In genomic region chr14:93042968-93043940, GRCh38 we compare ENCODE assay signal across 1 cellular context.
TF ChIP-seq lines count a peak whose summit lies in the region.

No MANE protein-coding gene starts in this region.

TF ChIP-seq in HEK293, 187 proteins besides CTCF, POLR2A, EP300 and RAD21 (continued from another document and continues in another):
- TF ChIP-seq, protein P1, sequence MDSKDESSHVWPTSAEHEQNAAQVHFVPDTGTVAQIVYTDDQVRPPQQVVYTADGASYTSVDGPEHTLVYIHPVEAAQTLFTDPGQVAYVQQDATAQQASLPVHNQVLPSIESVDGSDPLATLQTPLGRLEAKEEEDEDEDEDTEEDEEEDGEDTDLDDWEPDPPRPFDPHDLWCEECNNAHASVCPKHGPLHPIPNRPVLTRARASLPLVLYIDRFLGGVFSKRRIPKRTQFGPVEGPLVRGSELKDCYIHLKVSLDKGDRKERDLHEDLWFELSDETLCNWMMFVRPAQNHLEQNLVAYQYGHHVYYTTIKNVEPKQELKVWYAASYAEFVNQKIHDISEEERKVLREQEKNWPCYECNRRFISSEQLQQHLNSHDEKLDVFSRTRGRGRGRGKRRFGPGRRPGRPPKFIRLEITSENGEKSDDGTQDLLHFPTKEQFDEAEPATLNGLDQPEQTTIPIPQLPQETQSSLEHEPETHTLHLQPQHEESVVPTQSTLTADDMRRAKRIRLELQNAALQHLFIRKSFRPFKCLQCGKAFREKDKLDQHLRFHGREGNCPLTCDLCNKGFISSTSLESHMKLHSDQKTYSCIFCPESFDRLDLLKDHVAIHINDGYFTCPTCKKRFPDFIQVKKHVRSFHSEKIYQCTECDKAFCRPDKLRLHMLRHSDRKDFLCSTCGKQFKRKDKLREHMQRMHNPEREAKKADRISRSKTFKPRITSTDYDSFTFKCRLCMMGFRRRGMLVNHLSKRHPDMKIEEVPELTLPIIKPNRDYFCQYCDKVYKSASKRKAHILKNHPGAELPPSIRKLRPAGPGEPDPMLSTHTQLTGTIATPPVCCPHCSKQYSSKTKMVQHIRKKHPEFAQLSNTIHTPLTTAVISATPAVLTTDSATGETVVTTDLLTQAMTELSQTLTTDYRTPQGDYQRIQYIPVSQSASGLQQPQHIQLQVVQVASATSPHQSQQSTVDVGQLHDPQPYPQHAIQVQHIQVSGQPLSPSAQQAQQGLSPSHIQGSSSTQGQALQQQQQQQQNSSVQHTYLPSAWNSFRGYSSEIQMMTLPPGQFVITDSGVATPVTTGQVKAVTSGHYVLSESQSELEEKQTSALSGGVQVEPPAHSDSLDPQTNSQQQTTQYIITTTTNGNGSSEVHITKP (tag by site-specific recombination; IDR thresholded peaks at IDR 0.05) = peak; percentile 99
- TF ChIP-seq ZNF274 (IDR thresholded peaks at IDR 0.05; ENCODE audit: low read length) = no peak
- no peak for TF ChIP-seq ZNF274 (tag by site-specific recombination; IDR thresholded peaks at IDR 0.05; ENCODE audit: borderline replicate concordance)
- TF ChIP-seq ZNF776 (tag by site-specific recombination; IDR thresholded peaks at IDR 0.05; ENCODE audit: borderline replicate concordance) = no peak
- no peak for TF ChIP-seq RBAK (tag by site-specific recombination; IDR thresholded peaks at IDR 0.05)
- no peak for TF ChIP-seq ZNF398 (tag by site-specific recombination; IDR thresholded peaks at IDR 0.05)
- TF ChIP-seq ZNF654 (tag by site-specific recombination; IDR thresholded peaks at IDR 0.05; ENCODE audit: low read depth) = no peak
- TF ChIP-seq ZFP41 (tag by site-specific recombination; IDR thresholded peaks at IDR 0.05; ENCODE audit: borderline replicate concordance) = no peak
- TF ChIP-seq, protein P2, sequence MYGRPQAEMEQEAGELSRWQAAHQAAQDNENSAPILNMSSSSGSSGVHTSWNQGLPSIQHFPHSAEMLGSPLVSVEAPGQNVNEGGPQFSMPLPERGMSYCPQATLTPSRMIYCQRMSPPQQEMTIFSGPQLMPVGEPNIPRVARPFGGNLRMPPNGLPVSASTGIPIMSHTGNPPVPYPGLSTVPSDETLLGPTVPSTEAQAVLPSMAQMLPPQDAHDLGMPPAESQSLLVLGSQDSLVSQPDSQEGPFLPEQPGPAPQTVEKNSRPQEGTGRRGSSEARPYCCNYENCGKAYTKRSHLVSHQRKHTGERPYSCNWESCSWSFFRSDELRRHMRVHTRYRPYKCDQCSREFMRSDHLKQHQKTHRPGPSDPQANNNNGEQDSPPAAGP (tag by site-specific recombination; IDR thresholded peaks at IDR 0.05) = peak; percentile 94
- TF ChIP-seq, protein P3, sequence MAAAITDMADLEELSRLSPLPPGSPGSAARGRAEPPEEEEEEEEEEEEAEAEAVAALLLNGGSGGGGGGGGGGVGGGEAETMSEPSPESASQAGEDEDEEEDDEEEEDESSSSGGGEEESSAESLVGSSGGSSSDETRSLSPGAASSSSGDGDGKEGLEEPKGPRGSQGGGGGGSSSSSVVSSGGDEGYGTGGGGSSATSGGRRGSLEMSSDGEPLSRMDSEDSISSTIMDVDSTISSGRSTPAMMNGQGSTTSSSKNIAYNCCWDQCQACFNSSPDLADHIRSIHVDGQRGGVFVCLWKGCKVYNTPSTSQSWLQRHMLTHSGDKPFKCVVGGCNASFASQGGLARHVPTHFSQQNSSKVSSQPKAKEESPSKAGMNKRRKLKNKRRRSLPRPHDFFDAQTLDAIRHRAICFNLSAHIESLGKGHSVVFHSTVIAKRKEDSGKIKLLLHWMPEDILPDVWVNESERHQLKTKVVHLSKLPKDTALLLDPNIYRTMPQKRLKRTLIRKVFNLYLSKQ (tag by site-specific recombination; IDR thresholded peaks at IDR 0.05; ENCODE audit: borderline replicate concordance) = no peak
- TF ChIP-seq ZNF670 (tag by site-specific recombination; IDR thresholded peaks at IDR 0.05; ENCODE audit: low read depth) = no peak
- peak; percentile 80 for TF ChIP-seq GLIS1 (tag by site-specific recombination; IDR thresholded peaks at IDR 0.05)
- TF ChIP-seq ZNF791 (tag by site-specific recombination; IDR thresholded peaks at IDR 0.05) = no peak
- TF ChIP-seq BCL11B (tag by site-specific recombination; IDR thresholded peaks at IDR 0.05; ENCODE audit: low read depth) = peak; percentile 41; the same call in 1 of the 2 replicates
- TF ChIP-seq ZNF391 (tag by site-specific recombination; IDR thresholded peaks at IDR 0.05; ENCODE audit: borderline replicate concordance, low read depth) = peak; percentile 47; the same call in 1 of the 2 replicates
- TF ChIP-seq ZNF155 (tag by site-specific recombination; IDR thresholded peaks at IDR 0.05) = no peak
- no peak for TF ChIP-seq ZNF426 (tag by site-specific recombination; IDR thresholded peaks at IDR 0.05)
- TF ChIP-seq, protein P4, sequence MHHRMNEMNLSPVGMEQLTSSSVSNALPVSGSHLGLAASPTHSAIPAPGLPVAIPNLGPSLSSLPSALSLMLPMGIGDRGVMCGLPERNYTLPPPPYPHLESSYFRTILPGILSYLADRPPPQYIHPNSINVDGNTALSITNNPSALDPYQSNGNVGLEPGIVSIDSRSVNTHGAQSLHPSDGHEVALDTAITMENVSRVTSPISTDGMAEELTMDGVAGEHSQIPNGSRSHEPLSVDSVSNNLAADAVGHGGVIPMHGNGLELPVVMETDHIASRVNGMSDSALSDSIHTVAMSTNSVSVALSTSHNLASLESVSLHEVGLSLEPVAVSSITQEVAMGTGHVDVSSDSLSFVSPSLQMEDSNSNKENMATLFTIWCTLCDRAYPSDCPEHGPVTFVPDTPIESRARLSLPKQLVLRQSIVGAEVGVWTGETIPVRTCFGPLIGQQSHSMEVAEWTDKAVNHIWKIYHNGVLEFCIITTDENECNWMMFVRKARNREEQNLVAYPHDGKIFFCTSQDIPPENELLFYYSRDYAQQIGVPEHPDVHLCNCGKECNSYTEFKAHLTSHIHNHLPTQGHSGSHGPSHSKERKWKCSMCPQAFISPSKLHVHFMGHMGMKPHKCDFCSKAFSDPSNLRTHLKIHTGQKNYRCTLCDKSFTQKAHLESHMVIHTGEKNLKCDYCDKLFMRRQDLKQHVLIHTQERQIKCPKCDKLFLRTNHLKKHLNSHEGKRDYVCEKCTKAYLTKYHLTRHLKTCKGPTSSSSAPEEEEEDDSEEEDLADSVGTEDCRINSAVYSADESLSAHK (tag by site-specific recombination; IDR thresholded peaks at IDR 0.05) = 0 out of 2 replicates have a peak, but pooled peaks have one; percentile 11
- TF ChIP-seq ZNF521 (tag by site-specific recombination; IDR thresholded peaks at IDR 0.05) = no peak
- no peak for TF ChIP-seq PRDM1 (tag by site-specific recombination; IDR thresholded peaks at IDR 0.05)
- no peak for TF ChIP-seq ZNF621 (tag by site-specific recombination; IDR thresholded peaks at IDR 0.05)
- TF ChIP-seq, protein P5, sequence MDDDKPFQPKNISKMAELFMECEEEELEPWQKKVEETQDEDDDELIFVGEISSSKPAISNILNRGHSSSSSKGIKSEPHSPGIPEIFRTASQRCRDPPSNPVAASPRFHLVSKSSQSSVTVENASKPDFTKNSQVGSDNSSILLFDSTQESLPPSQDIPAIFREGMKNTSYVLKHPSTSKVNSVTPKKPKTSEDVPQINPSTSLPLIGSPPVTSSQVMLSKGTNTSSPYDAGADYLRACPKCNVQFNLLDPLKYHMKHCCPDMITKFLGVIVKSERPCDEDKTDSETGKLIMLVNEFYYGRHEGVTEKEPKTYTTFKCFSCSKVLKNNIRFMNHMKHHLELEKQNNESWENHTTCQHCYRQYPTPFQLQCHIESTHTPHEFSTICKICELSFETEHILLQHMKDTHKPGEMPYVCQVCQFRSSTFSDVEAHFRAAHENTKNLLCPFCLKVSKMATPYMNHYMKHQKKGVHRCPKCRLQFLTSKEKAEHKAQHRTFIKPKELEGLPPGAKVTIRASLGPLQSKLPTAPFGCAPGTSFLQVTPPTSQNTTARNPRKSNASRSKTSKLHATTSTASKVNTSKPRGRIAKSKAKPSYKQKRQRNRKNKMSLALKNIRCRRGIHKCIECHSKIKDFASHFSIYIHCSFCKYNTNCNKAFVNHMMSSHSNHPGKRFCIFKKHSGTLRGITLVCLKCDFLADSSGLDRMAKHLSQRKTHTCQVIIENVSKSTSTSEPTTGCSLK (tag by site-specific recombination; IDR thresholded peaks at IDR 0.05) = no peak
- no peak for TF ChIP-seq ZNF561 (tag by site-specific recombination; IDR thresholded peaks at IDR 0.05; ENCODE audit: borderline replicate concordance)
- no peak for TF ChIP-seq ZNF645 (tag by site-specific recombination; IDR thresholded peaks at IDR 0.05)
- TF ChIP-seq HIC1 (tag by site-specific recombination; IDR thresholded peaks at IDR 0.05) = no peak
- TF ChIP-seq, protein P6, sequence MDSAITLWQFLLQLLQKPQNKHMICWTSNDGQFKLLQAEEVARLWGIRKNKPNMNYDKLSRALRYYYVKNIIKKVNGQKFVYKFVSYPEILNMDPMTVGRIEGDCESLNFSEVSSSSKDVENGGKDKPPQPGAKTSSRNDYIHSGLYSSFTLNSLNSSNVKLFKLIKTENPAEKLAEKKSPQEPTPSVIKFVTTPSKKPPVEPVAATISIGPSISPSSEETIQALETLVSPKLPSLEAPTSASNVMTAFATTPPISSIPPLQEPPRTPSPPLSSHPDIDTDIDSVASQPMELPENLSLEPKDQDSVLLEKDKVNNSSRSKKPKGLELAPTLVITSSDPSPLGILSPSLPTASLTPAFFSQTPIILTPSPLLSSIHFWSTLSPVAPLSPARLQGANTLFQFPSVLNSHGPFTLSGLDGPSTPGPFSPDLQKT (IDR thresholded peaks at IDR 0.05; ENCODE audit: borderline replicate concordance, low read depth, low read length) = no peak
- peak; percentile 84; the same call in 1 of the 2 replicates for TF ChIP-seq KLF7 (tag by site-specific recombination; IDR thresholded peaks at IDR 0.05; ENCODE audit: borderline replicate concordance)
- TF ChIP-seq, protein P7, sequence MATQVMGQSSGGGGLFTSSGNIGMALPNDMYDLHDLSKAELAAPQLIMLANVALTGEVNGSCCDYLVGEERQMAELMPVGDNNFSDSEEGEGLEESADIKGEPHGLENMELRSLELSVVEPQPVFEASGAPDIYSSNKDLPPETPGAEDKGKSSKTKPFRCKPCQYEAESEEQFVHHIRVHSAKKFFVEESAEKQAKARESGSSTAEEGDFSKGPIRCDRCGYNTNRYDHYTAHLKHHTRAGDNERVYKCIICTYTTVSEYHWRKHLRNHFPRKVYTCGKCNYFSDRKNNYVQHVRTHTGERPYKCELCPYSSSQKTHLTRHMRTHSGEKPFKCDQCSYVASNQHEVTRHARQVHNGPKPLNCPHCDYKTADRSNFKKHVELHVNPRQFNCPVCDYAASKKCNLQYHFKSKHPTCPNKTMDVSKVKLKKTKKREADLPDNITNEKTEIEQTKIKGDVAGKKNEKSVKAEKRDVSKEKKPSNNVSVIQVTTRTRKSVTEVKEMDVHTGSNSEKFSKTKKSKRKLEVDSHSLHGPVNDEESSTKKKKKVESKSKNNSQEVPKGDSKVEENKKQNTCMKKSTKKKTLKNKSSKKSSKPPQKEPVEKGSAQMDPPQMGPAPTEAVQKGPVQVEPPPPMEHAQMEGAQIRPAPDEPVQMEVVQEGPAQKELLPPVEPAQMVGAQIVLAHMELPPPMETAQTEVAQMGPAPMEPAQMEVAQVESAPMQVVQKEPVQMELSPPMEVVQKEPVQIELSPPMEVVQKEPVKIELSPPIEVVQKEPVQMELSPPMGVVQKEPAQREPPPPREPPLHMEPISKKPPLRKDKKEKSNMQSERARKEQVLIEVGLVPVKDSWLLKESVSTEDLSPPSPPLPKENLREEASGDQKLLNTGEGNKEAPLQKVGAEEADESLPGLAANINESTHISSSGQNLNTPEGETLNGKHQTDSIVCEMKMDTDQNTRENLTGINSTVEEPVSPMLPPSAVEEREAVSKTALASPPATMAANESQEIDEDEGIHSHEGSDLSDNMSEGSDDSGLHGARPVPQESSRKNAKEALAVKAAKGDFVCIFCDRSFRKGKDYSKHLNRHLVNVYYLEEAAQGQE (tag by site-specific recombination; IDR thresholded peaks at IDR 0.05) = no peak
- TF ChIP-seq ZXDB (tag by site-specific recombination; IDR thresholded peaks at IDR 0.05) = peak; percentile 87
- no peak for TF ChIP-seq SALL2 (tag by site-specific recombination; IDR thresholded peaks at IDR 0.05; ENCODE audit: borderline replicate concordance)
- TF ChIP-seq, protein P8, sequence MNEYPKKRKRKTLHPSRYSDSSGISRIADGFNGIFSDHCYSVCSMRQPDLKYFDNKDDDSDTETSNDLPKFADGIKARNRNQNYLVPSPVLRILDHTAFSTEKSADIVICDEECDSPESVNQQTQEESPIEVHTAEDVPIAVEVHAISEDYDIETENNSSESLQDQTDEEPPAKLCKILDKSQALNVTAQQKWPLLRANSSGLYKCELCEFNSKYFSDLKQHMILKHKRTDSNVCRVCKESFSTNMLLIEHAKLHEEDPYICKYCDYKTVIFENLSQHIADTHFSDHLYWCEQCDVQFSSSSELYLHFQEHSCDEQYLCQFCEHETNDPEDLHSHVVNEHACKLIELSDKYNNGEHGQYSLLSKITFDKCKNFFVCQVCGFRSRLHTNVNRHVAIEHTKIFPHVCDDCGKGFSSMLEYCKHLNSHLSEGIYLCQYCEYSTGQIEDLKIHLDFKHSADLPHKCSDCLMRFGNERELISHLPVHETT (tag by site-specific recombination; IDR thresholded peaks at IDR 0.05) = peak; percentile 45; the same call in 1 of the 2 replicates
